Comparison of ENCODE assay signal across 8 cellular contexts in the genomic region with DNA sequence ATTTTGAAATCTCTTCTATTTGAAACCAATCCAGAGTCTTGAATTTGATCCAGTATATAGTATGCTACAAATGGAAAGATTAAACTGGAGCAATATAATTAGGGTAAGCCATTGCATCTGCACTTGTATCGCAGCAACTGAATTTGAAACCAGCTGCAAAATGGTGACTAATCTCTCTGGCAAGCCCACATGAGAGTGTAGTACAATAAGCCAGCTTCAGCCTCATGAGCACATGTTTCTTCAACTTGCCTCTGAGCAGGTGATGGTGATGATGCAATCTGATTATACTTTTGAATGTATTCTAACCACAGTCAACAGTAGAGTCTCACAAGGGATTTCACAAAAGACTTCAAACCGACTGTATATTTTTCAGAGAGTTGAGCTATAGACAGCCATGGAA. TPM values are rescaled to one million over a fixed set of nuclear protein-coding genes. Genes with fewer than 3 reads are reported as not detected.
DNase-seq lines count a peak whose midpoint lies in the region; ATAC-seq and TF ChIP-seq lines count a peak whose summit lies in the region.

No MANE protein-coding gene starts in this region.

- H3K9me3 Mint-ChIP-seq in T-helper 2 cell treated with Interferon-gamma antibody and Interleukin-4, amounts not matched to agents 5 μg/mL and 100 μg/mL, for 36 hours = no peaks in the 10 kb centered on the region

- H3K36me3 Mint-ChIP-seq in T-helper 2 cell treated with Interferon-gamma antibody and Interleukin-4, amounts not matched to agents 5 μg/mL and 100 μg/mL, for 36 hours (ENCODE audit: low read depth) = peaks cover 8% of the 10 kb centered on the region

- H3K4me1 ChIP-seq in ACC112 (ENCODE audit: control insufficient read depth, insufficient read depth, low read length, unreplicated experiment) = peaks cover 13% of the 10 kb centered on the region

- H3K79me2 ChIP-seq in ACC112 (ENCODE audit: control insufficient read depth, insufficient read depth, low read length, unreplicated experiment) = no peaks in the 10 kb centered on the region

- H3K27ac Mint-ChIP-seq in T-helper 2 cell treated with Interferon-gamma antibody and Interleukin-4, amounts not matched to agents 5 μg/mL and 100 μg/mL, for 36 hours = peak overlapping the region; percentile 68

- no peak overlapping the region for H3K27ac ChIP-seq in ACC112 (ENCODE audit: low read depth, low read length)
- H3K27ac ChIP-seq in epithelial cell of prostate = peak overlapping the region; percentile 32

- DNase-seq in NCI-H1436 treated with DMSO at 0.1 percent for 48 hours (lab: John Stamatoyannopoulos, UW) (peak; percentile 99), epithelial cell of prostate (ENCODE audit: low read depth, low spot score) (peak; percentile 92), retinal pigment epithelial cell (ENCODE audit: low read depth) (peak; percentile 100), mucosa of gallbladder (ENCODE audit: low spot score) (no peak)
- DNase-seq in T-helper 2 cell treated with Interferon-gamma antibody and Interleukin-4, amounts not matched to agents 5 μg/mL and 100 μg/mL, for 36 hours (ENCODE audit: low spot score) = peak; percentile 71

- 0 out of 2 replicates have a peak overlapping the region, but pooled peaks have one; percentile 28 for H3K4me3 ChIP-seq in ACC112 (ENCODE audit: low read depth, low read length)
- no peak overlapping the region for H3K4me3 ChIP-seq in retinal pigment epithelial cell (ENCODE audit: low read length)

- H3K4me3 Mint-ChIP-seq in T-helper 2 cell treated with Interferon-gamma antibody and Interleukin-4, amounts not matched to agents 5 μg/mL and 100 μg/mL, for 36 hours = peak overlapping the region; percentile 61

- peak; percentile 94 for ATAC-seq in GM18511 (IDR thresholded peaks at IDR 0.05; ENCODE audit: unreplicated experiment)
- ATAC-seq in HG02885 (IDR thresholded peaks at IDR 0.05; ENCODE audit: poor library complexity, unreplicated experiment) = peak; percentile 97

- no peaks in the 10 kb centered on the region for H3K27me3 ChIP-seq in ACC112 (ENCODE audit: insufficient read depth, low read length)

- peak overlapping the region; percentile 9 for H2AFZ ChIP-seq in ACC112 (ENCODE audit: low read length, unreplicated experiment)

- H3K27me3 Mint-ChIP-seq in T-helper 2 cell treated with Interferon-gamma antibody and Interleukin-4, amounts not matched to agents 5 μg/mL and 100 μg/mL, for 36 hours (ENCODE audit: low read depth) = no peaks in the 10 kb centered on the region

- H3K4me1 Mint-ChIP-seq in T-helper 2 cell treated with Interferon-gamma antibody and Interleukin-4, amounts not matched to agents 5 μg/mL and 100 μg/mL, for 36 hours (ENCODE audit: low read depth) = peaks cover 12% of the 10 kb centered on the region

- TF ChIP-seq CTCF in retinal pigment epithelial cell (conservative IDR thresholded peaks at IDR 0.05; ENCODE audit: low read depth, low read length) = no peak

- no peaks in the 10 kb centered on the region for H3K36me3 ChIP-seq in ACC112 (ENCODE audit: insufficient read depth, low read length)

RNA-seq across cellular contexts. Expression of a gene that starts 0.8 kb away (rescaled TPM):
- 18.3 TPM for total RNA-seq in mucosa of gallbladder
